In genomic region chrX:111568817-111569216, GRCh38 we compare ENCODE assay signal across 9 cellular contexts. TPM values are rescaled to one million over a fixed set of nuclear protein-coding genes. Genes with fewer than 3 reads are reported as not detected.
"Had no signal": no experiment of that assay in that cellular context is flagged by ENCODE, and none has a peak within 500 bp of the region (broad histone marks: within the 10 kb centered on the region; RNA-seq: fewer than 3 reads in every experiment).

No MANE protein-coding gene starts in this region.

- FAIRE-seq: G401.6, GM12878, GM12891, GM12892, GM18507, GM19239 had no signal

- DNase-seq: GDM1, GF-D8 had no signal

- ATAC-seq: GM12878 had no signal

- H3K4me3 ChIP-seq: GM12878 had no signal

RNA-seq across cellular contexts. Expression of gene SERTM2, which starts 57.4 kb away (rescaled TPM):
- total RNA-seq: G401, GM12878 had no signal
- polyA plus RNA-seq: GM12878 had no signal
